Comparison of ENCODE assay signal across 22 cellular contexts in genomic region chr1:25856856-25857255, GRCh38. TPM values are rescaled to one million over a fixed set of nuclear protein-coding genes. Genes with fewer than 3 reads are reported as not detected.
"Had no signal": no experiment of that assay in that cellular context is flagged by ENCODE, and none has a peak within 500 bp of the region (broad histone marks: within the 10 kb centered on the region; RNA-seq: fewer than 3 reads in every experiment).

No MANE protein-coding gene starts in this region.

- H3K4me3 Mint-ChIP-seq: activated CD8-positive, alpha-beta T cell treated with anti-CD3 and anti-CD28 coated beads, Interleukin-2, amount 10 ng/mL, durations not matched to agents 7 days and 5 days; activated naive CD8-positive, alpha-beta T cell; central memory CD8-positive, alpha-beta T cell; T-helper 2 cell treated with Interferon-gamma antibody and Interleukin-4, amounts not matched to agents 5 μg/mL and 100 μg/mL, for 36 hours had no signal

- H3K4me3 ChIP-seq: breast epithelium, esophagus squamous epithelium, gastrocnemius medialis, mucosa of descending colon, prostate gland, spleen had no signal

- H3K36me3 Mint-ChIP-seq: activated naive CD8-positive, alpha-beta T cell had no signal

- DNase-seq: activated CD4-positive, alpha-beta T cell treated with anti-CD3 and anti-CD28 coated beads for 1 hour; activated CD4-positive, alpha-beta T cell treated with anti-CD3 and anti-CD28 coated beads, Interleukin-2, amount 50 U/mL, for 1 hour; activated CD8-positive, alpha-beta T cell treated with anti-CD3 and anti-CD28 coated beads, Interleukin-2, amount 10 ng/mL, durations not matched to agents 7 days and 5 days; activated gamma-delta T cell treated with Interleukin-2 at 50 U/mL for 16 hours; activated T-cell treated with anti-CD3 and anti-CD28 coated beads, Interleukin-2, amount 50 U/mL, for 1 hour; amniotic stem cell; effector memory CD4-positive, alpha-beta T cell; esophagus squamous epithelium; gastrocnemius medialis; head of caudate nucleus; left colon; mesenchymal stem cell; mucosa of descending colon; spleen; stimulated activated CD4-positive, alpha-beta T cell treated with anti-CD3 and anti-CD28 coated beads, Interleukin-4, amount 100 ng/mL, for 24 hours; stimulated activated naive CD4-positive, alpha-beta T cell treated with Interleukin-2 at 50 U/mL for 16 hours; WERI-Rb-1 had no signal

- H3K27me3 Mint-ChIP-seq: activated naive CD8-positive, alpha-beta T cell; central memory CD8-positive, alpha-beta T cell had no signal

- H3K9me3 ChIP-seq: breast epithelium, esophagus squamous epithelium, gastrocnemius medialis, mucosa of descending colon, prostate gland, spleen had no signal

- H3K36me3 ChIP-seq: breast epithelium, esophagus squamous epithelium, gastrocnemius medialis, prostate gland, spleen, WERI-Rb-1 had no signal

- H3K9me3 Mint-ChIP-seq: central memory CD8-positive, alpha-beta T cell; T-helper 2 cell treated with Interferon-gamma antibody and Interleukin-4, amounts not matched to agents 5 μg/mL and 100 μg/mL, for 36 hours had no signal

- H3K27ac ChIP-seq: breast epithelium, esophagus squamous epithelium, gastrocnemius medialis, prostate gland, spleen, WERI-Rb-1 had no signal

- H3K27me3 ChIP-seq: breast epithelium, esophagus squamous epithelium, gastrocnemius medialis, spleen had no signal

- H3K27ac Mint-ChIP-seq: activated CD8-positive, alpha-beta T cell treated with anti-CD3 and anti-CD28 coated beads, Interleukin-2, amount 10 ng/mL, durations not matched to agents 7 days and 5 days; activated naive CD8-positive, alpha-beta T cell; T-helper 2 cell treated with Interferon-gamma antibody and Interleukin-4, amounts not matched to agents 5 μg/mL and 100 μg/mL, for 36 hours had no signal

RNA-seq across cellular contexts. Expression of gene AUNIP, which starts 2.4 kb away (rescaled TPM):
- total RNA-seq: gastrocnemius medialis had no signal
